ENCODE assay signal across 13 cellular contexts in genomic region chr2:109690822-109691541, GRCh38.
DNase-seq lines count a peak whose midpoint lies in the region; ATAC-seq and FAIRE-seq lines count a peak whose summit lies in the region.
"Had no signal": no experiment of that assay in that cellular context is flagged by ENCODE, and none has a peak within 500 bp of the region (broad histone marks: within the 10 kb centered on the region; RNA-seq: fewer than 3 reads in every experiment).

No MANE protein-coding gene starts in this region.

- no peak overlapping the region for H3K14ac ChIP-seq in mesenchymal stem cell (ENCODE audit: low read length in 2 of 2)

- 58% methylated on average over 7 of the region's 7 CpGs for WGBS in mesenchymal stem cell
- WGBS in small intestine, 3 donors = 8 to 33% (median 26%) methylated on average over 7 of the region's 7 CpGs

- H2BK120ac ChIP-seq in mesenchymal stem cell (ENCODE audit: low read depth, low read length) = no peak overlapping the region

- H3K36me3 ChIP-seq in mesenchymal stem cell (ENCODE audit: control insufficient read depth in 1 of 2, insufficient read depth in 2 of 2, low read depth in 1 of 2, low read length in 2 of 2) (no peaks in the 10 kb centered on the region), small intestine (ENCODE audit: control insufficient read depth in 2 of 2, insufficient read depth in 2 of 2, low read length in 2 of 2) (no peaks in the 10 kb centered on the region)
- H3K36me3 ChIP-seq in CD8-positive, alpha-beta memory T cell (ENCODE audit: insufficient read depth, low read length) = no peaks in the 10 kb centered on the region
- H3K36me3 ChIP-seq: SJCRH30 had no signal

- H3K27me3 ChIP-seq in mesenchymal stem cell (ENCODE audit: control insufficient read depth in 1 of 2, insufficient read depth in 1 of 2, low read length in 2 of 2) (no peaks in the 10 kb centered on the region), small intestine (ENCODE audit: control insufficient read depth in 2 of 2, insufficient read depth in 2 of 2, low read length in 2 of 2) (no peaks in the 10 kb centered on the region)
- no peaks in the 10 kb centered on the region for H3K27me3 ChIP-seq in CD8-positive, alpha-beta memory T cell (ENCODE audit: insufficient read depth, low read length, poor library complexity, severe bottlenecking)

- no peak overlapping the region for H3K27ac Mint-ChIP-seq in CD8-positive, alpha-beta memory T cell
- H3K27ac Mint-ChIP-seq: GM23338 had no signal

- H3K9ac ChIP-seq in mesenchymal stem cell (ENCODE audit: low read length) = no peak overlapping the region

- no peak overlapping the region for H2BK5ac ChIP-seq in mesenchymal stem cell (ENCODE audit: low read depth, low read length, poor library complexity, severe bottlenecking)

- H3K27ac ChIP-seq in mesenchymal stem cell (ENCODE audit: low read length, poor library complexity, severe bottlenecking) (no peak overlapping the region), small intestine (ENCODE audit: low read depth in 1 of 2, low read length in 1 of 2) (peak overlapping the region; percentile 90 to 97)
- no peak overlapping the region for H3K27ac ChIP-seq in CD8-positive, alpha-beta memory T cell (ENCODE audit: low read depth, low read length)
- H3K27ac ChIP-seq: SJCRH30 had no signal

- no peak overlapping the region for H3K4me2 ChIP-seq in mesenchymal stem cell (ENCODE audit: low read length, poor library complexity, severe bottlenecking)
- H3K4me2 ChIP-seq: GM23338 had no signal

- no peak overlapping the region for H3K4ac ChIP-seq in mesenchymal stem cell (ENCODE audit: low read depth in 1 of 2, low read length in 2 of 2)

- POLR2A ChIA-PET in CD8-positive, alpha-beta memory T cell (lab: Charles Lee) = no interaction called here

- no peak overlapping the region for H4K91ac ChIP-seq in mesenchymal stem cell (ENCODE audit: low read length)

- no peak overlapping the region for H2BK15ac ChIP-seq in mesenchymal stem cell (ENCODE audit: low read depth, poor library complexity, severe bottlenecking)

- H3K9me3 ChIP-seq in mesenchymal stem cell (ENCODE audit: control insufficient read depth, low read length) (no peaks in the 10 kb centered on the region), small intestine (ENCODE audit: control insufficient read depth, low read depth) (no peaks in the 10 kb centered on the region)
- H3K9me3 ChIP-seq in CD8-positive, alpha-beta memory T cell (ENCODE audit: low read length) = no peaks in the 10 kb centered on the region
- H3K9me3 ChIP-seq: SJCRH30 had no signal

- ATAC-seq in esophagus mucosa (peak; percentile 89), GM21529 (IDR thresholded peaks at IDR 0.05; ENCODE audit: unreplicated experiment) (no peak)
- ATAC-seq: activated CD4-positive, CD25-positive, alpha-beta regulatory T cell treated with anti-CD3 and anti-CD28 coated beads, Interleukin-2, amount 50 U/mL, for 24 hours; GM23338 had no signal

- no peaks in the 10 kb centered on the region for H3K4me1 Mint-ChIP-seq in CD8-positive, alpha-beta memory T cell

- CTCF ChIA-PET in CD8-positive, alpha-beta memory T cell (lab: Charles Lee) = no interaction called here

- peaks cover 5 to 9% of the 10 kb centered on the region in 2 donors for H3K27me3 Mint-ChIP-seq in CD8-positive, alpha-beta memory T cell

- no peak overlapping the region for H3K4me3 Mint-ChIP-seq in CD8-positive, alpha-beta memory T cell
- H3K4me3 Mint-ChIP-seq: GM23338 had no signal

- no peak overlapping the region for H2AFZ ChIP-seq in mesenchymal stem cell (ENCODE audit: low read depth, low read length)

- H3K4me1 ChIP-seq in mesenchymal stem cell (ENCODE audit: control insufficient read depth, insufficient read depth, low read depth, low read length) (peaks cover 5% of the 10 kb centered on the region), small intestine (ENCODE audit: control insufficient read depth in 2 of 2, insufficient read depth in 1 of 2, low read depth in 1 of 2, low read length in 1 of 2) (peaks cover 5 to 16% of the 10 kb centered on the region in 2 donors)
- no peaks in the 10 kb centered on the region for H3K4me1 ChIP-seq in CD8-positive, alpha-beta memory T cell (ENCODE audit: insufficient read depth, low read length)
- H3K4me1 ChIP-seq: SJCRH30 had no signal

- no peak for FAIRE-seq in small intestine (lab: Jason Lieb, UNC)

- no peak overlapping the region for H4K8ac ChIP-seq in mesenchymal stem cell (ENCODE audit: low read length)

- no peaks in the 10 kb centered on the region for H3K79me1 ChIP-seq in mesenchymal stem cell (replicated peaks; ENCODE audit: low read length, poor library complexity, severe bottlenecking)

- peak; percentile 97 for DNase-seq in HT-29 (ENCODE audit: low spot score)
- peak; percentile 36 for DNase-seq in mesenchymal stem cell
- peak; percentile 99 for DNase-seq in small intestine
- DNase-seq in CD8-positive, alpha-beta memory T cell = no peak
- DNase-seq in activated T-cell treated with anti-CD3 and anti-CD28 coated beads, Interleukin-2, amount 50 U/mL, for 1 hour = no peak
- no peak for DNase-seq in NCI-H1092 (lab: John Stamatoyannopoulos, UW)
- DNase-seq: activated T-cell treated with anti-CD3 and anti-CD28 coated beads, Interleukin-2, amount 50 U/mL, for 48 hours; kidney glomerular epithelial cell; SJCRH30 had no signal

- H2AK5ac ChIP-seq in mesenchymal stem cell (ENCODE audit: low read length, severe bottlenecking) = no peak overlapping the region

- no peaks in the 10 kb centered on the region for H3K36me3 Mint-ChIP-seq in CD8-positive, alpha-beta memory T cell

- H3K4me3 ChIP-seq in mesenchymal stem cell (ENCODE audit: insufficient read depth in 1 of 2, low read depth in 1 of 2, low read length in 2 of 2) = no peak overlapping the region
- H3K4me3 ChIP-seq in small intestine (ENCODE audit: low read depth in 1 of 2, low read length in 2 of 2) = no peak overlapping the region
- no peak overlapping the region for H3K4me3 ChIP-seq in CD8-positive, alpha-beta memory T cell (ENCODE audit: low read length)
- H3K4me3 ChIP-seq: GM23338, SJCRH30 had no signal

- H3K9me3 Mint-ChIP-seq in CD8-positive, alpha-beta memory T cell = no peaks in the 10 kb centered on the region
- H3K9me3 Mint-ChIP-seq: GM23338 had no signal

- H2BK12ac ChIP-seq in mesenchymal stem cell (ENCODE audit: low read length in 2 of 2) = no peak overlapping the region

- H3K18ac ChIP-seq in mesenchymal stem cell (ENCODE audit: low read depth in 1 of 2, low read length in 2 of 2) = no peak overlapping the region

- H3K23ac ChIP-seq in mesenchymal stem cell (ENCODE audit: low read length in 2 of 2) = no peak overlapping the region

Comparison
In these comparisons a context has a peak if more than half of its experiments do, and no peak if none do; other contexts are left out.
1. DNase-seq: peak in HT-29 (single experiment), mesenchymal stem cell (single experiment) and small intestine (single experiment); none in CD8-positive, alpha-beta memory T cell (0 of 5), activated T-cell treated with anti-CD3 and anti-CD28 coated beads, Interleukin-2, amount 50 U/mL, for 1 hour (single experiment) and NCI-H1092 (single experiment).
2. H3K27ac ChIP-seq: peak in small intestine (2 of 2); none in mesenchymal stem cell (single experiment) and CD8-positive, alpha-beta memory T cell (single experiment).